ENCODE assay signal across 17 cellular contexts in the genomic region with DNA sequence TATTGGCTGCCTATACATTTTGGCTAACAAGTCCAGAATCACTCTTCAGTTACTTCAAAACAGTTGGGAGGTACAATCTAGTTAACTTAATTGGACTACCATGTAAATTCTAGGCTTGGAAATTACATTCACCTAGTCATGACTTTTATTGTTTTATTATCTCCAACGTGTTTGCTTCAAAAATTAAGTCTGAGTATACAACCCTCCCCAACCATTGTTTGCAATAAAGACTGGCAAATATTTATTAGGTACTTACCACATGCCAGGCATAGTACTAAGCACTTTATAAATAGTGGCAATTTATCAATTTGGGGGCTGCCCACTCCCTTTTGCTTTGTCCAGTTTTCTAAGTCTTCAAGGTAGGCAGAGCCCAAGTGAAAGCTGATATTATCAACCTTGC.
"Had no signal": no experiment of that assay in that cellular context is flagged by ENCODE, and none has a peak within 500 bp of the region (broad histone marks: within the 10 kb centered on the region; RNA-seq: fewer than 3 reads in every experiment).

No MANE protein-coding gene starts in this region.

- H3K27ac ChIP-seq: dorsolateral prefrontal cortex, left lung, neural progenitor cell, psoas muscle, skin epidermis, thoracic aorta, tibial nerve, upper lobe of left lung had no signal

- H3K4me1 ChIP-seq: left lung, neural progenitor cell, psoas muscle, tibial nerve, upper lobe of left lung had no signal

- H3K9ac ChIP-seq: neural progenitor cell had no signal

- DNase-seq: dorsolateral prefrontal cortex; effector CD4-positive, alpha-beta T cell; head of caudate nucleus; kidney; left lung; mesenchymal stem cell; naive thymus-derived CD4-positive, alpha-beta T cell; psoas muscle; right cardiac atrium; stimulated activated CD4-positive, alpha-beta T cell treated with anti-CD3 and anti-CD28 coated beads, Interleukin-15, amount 100 ng/mL, for 24 hours; stimulated activated CD4-positive, alpha-beta T cell treated with anti-CD3 and anti-CD28 coated beads, Interleukin-2, amount 100 ng/mL, for 48 hours; stimulated activated naive B cell treated with anti-CD40 and anti-IgM and Interleukin-4, amounts not matched to agents 10 μg/mL and 1 μg/mL and 100 μg/mL, for 72 hours; upper lobe of left lung had no signal

- ATAC-seq: left lung; naive thymus-derived CD4-positive, alpha-beta T cell; psoas muscle; right cardiac atrium; stimulated activated naive B cell treated with anti-CD40 and anti-IgM and Interleukin-4, amounts not matched to agents 10 μg/mL and 1 μg/mL and 100 μg/mL, for 72 hours had no signal

- H3K36me3 ChIP-seq: left lung, neural progenitor cell, thoracic aorta, upper lobe of left lung had no signal

- H3K4me2 ChIP-seq: neural progenitor cell had no signal

- H3K9me3 ChIP-seq: left lung, psoas muscle, thoracic aorta, tibial nerve, upper lobe of left lung had no signal

- H3K27me3 ChIP-seq: dorsolateral prefrontal cortex, left lung, neural progenitor cell, tibial nerve, upper lobe of left lung had no signal

- H2AFZ ChIP-seq: neural progenitor cell had no signal

- H3K4me3 ChIP-seq: dorsolateral prefrontal cortex, left lung, neural progenitor cell, psoas muscle, skin epidermis, thoracic aorta, tibial nerve, upper lobe of left lung had no signal
